ENCODE assay signal across 8 cellular contexts in the genomic region with DNA sequence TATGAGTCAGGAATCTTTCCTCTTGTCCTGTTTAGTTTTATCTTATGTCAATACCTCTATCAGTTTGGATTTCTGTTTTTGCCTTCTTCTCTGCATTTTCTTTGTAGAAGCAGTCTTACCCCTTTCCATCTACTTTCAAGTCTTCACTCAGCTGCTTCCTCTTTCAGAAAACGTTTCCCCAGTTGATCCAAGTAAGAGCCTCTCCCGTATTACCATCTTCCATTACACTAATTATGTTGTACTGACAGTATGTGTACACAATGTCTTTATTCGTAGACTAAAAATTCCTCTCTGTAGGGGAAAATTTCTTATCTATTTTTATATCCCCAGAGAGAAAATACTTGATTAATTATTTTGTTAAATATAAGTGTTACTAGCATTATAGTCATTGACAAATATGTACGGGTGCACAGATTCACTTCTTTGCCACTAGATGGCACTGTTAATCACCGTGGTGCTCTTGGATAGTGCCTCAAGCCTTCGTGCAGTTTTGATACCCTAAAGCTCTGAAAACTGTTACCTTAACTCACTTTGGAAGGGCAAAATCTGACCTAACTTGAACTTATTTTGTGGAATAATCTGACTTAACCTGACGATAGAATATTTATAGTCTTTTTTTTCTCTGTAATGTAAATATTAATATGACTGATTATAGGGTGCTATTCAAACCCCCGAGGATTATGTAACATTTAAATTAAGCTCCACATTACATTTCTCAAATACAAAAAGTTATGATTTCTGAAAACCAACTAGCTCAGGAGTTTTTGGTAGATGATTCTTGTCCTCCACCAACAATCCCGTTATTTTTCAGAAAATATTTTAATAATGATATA.
DNase-seq lines count a peak whose midpoint lies in the region; ATAC-seq, FAIRE-seq and TF ChIP-seq lines count a peak whose summit lies in the region.

No MANE protein-coding gene starts in this region.

- ATAC-seq in HG03097 (IDR thresholded peaks at IDR 0.05; ENCODE audit: low FRiP score, unreplicated experiment) (peak; percentile 98), K562 (peak; percentile 92)
- peak; percentile 82 for ATAC-seq in stimulated activated naive CD8-positive, alpha-beta T cell treated with anti-CD3 and anti-CD28 coated beads, Interleukin-15, Interleukin-2, amounts not matched to agents 100 U/mL and 50 U/mL, for 24 hours

- no peaks in the 10 kb centered on the region for H3K79me2 ChIP-seq in K562 (ENCODE audit: control insufficient read depth, insufficient read depth, low read length)

- H3K9me1 ChIP-seq in K562 (ENCODE audit: control insufficient read depth, insufficient read depth, low read length), result no peaks in the 10 kb centered on the region

- no peak overlapping the region for H3K9ac ChIP-seq in K562 (ENCODE audit: insufficient read depth in 1 of 2, low read depth in 2 of 2, low read length in 2 of 2)

- no peak for TF ChIP-seq POLR2A in K562 (conservative IDR thresholded peaks at IDR 0.05)

- TF ChIP-seq RAD21 in K562 (CRISPR knock-in tag; conservative IDR thresholded peaks at IDR 0.05 in 1 of 2, IDR thresholded peaks at IDR 0.05 in 1 of 2), result peak; percentile 66 to 74

- CTCF ChIA-PET in K562 (lab: Yijun Ruan, JAX; ENCODE audit: low intra/inter-chr PET ratio), result interaction anchor here (1.4 to 1.9 kb wide), 2 partner anchors 653 to 654 kb away, joined by 5 to 6 read pairs; no protein-coding TSS in a partner anchor

- DNase-seq in NCI-H510A treated with DMSO at 0.1 percent for 48 hours (lab: John Stamatoyannopoulos, UW) (peak; percentile 65), NCI-H510A (lab: John Stamatoyannopoulos, UW) (no peak), GM19239 (ENCODE audit: insufficient read length, low spot score) (peak; percentile 34), NCI-H345 treated with DMSO at 0.1 percent for 48 hours (lab: John Stamatoyannopoulos, UW; ENCODE audit: unreplicated experiment) (peak; percentile 63), K562 (ENCODE audit: extremely low read depth in 1 of 4, low spot score in 3 of 4) (peak; percentile 40 to 48 (median 43)), iPS-NIHi11 (ENCODE audit: low spot score) (peak; percentile 65)
- no peak for DNase-seq in stimulated activated naive CD8-positive, alpha-beta T cell treated with anti-CD3 and anti-CD28 coated beads, Interleukin-15, Interleukin-2, amounts not matched to agents 100 U/mL and 50 U/mL, for 24 hours

- no peaks in the 10 kb centered on the region for H4K20me1 ChIP-seq in K562 (replicated peaks; ENCODE audit: control insufficient read depth, insufficient read depth, low read length)

- H3K36me3 ChIP-seq in K562 (ENCODE audit: control insufficient read depth, insufficient read depth, low read length), result no peaks in the 10 kb centered on the region

- in situ Hi-C loops in K562 (cut with MboI), result no loop called here

- TF ChIP-seq EP300 in K562 (IDR thresholded peaks at IDR 0.05; ENCODE audit: low read length), result no peak

- intact Hi-C loops in K562 (cut with micrococcal nuclease), result loop anchor here (1.0 to 10.0 kb wide), 4 partner anchors 56 to 830 kb away; no protein-coding TSS in a partner anchor

- no peak overlapping the region for H2AFZ ChIP-seq in K562 (ENCODE audit: low read depth, low read length)

- TF ChIP-seq CTCF in K562 (IDR thresholded peaks at IDR 0.05 in 2 of 3, conservative IDR thresholded peaks at IDR 0.05 in 1 of 3; ENCODE audit: insufficient read depth in 2 of 3, low read depth in 1 of 3, low read length in 3 of 3), result peak; percentile 53 to 73 (median 55)

- BruUV-seq in K562 (replicated peaks; lab: Mats Ljungman, UMichigan), result no TSS peak

- H3K9me3 ChIP-seq in K562 (replicated peaks; ENCODE audit: control insufficient read depth, insufficient read depth, low read depth, low read length), result no peaks in the 10 kb centered on the region; the same call in 1 of the 2 replicates

- POLR2A ChIA-PET in K562 (lab: Yijun Ruan, JAX), result interaction anchor here (0.6 kb wide), 1 partner anchor 110 kb away, joined by 4 read pairs; no protein-coding TSS in a partner anchor

- no peaks in the 10 kb centered on the region; a peak in 1 of 5 replicates for H3K4me1 ChIP-seq in K562 (replicated peaks in 1 of 2; ENCODE audit: control insufficient read depth in 2 of 2, insufficient read depth in 2 of 2, low read length in 2 of 2)

- WGBS in K562 (ENCODE audit: insufficient coverage, low coverage, missing lambda C conversion rate), result 14% methylated on average over 9 of the region's 9 CpGs

- H3K4me3 ChIP-seq in K562, result no peak overlapping the region

- no peak overlapping the region for H3K27ac ChIP-seq in K562 (ENCODE audit: extremely low read depth, low read depth, low read length)

- H3K4me2 ChIP-seq in K562 (ENCODE audit: insufficient read depth, low read length), result no peak overlapping the region

- no peaks in the 10 kb centered on the region for H3K27me3 ChIP-seq in K562 (ENCODE audit: control insufficient read depth in 2 of 2, insufficient read depth in 2 of 2, low read length in 2 of 2)

- peak; percentile 66 for FAIRE-seq in GM19239 (lab: Jason Lieb, UNC)
- FAIRE-seq in K562 (lab: Jason Lieb, UNC), result peak; percentile 91

TF ChIP-seq in K562, 482 proteins besides CTCF, POLR2A, EP300 and RAD21:
- TF ChIP-seq SMC3 (conservative IDR thresholded peaks at IDR 0.05; ENCODE audit: insufficient read depth, low read depth, low read length) (0 out of 2 replicates have a peak, but pooled peaks have one; percentile 13), TCF7 (IDR thresholded peaks at IDR 0.05; ENCODE audit: borderline replicate concordance) (no peak)

Comparison
In these comparisons a context has a peak if more than half of its experiments do, and no peak if none do; other contexts are left out.
1. DNase-seq: peak in NCI-H510A treated with DMSO at 0.1 percent for 48 hours (single experiment), GM19239 (single experiment), NCI-H345 treated with DMSO at 0.1 percent for 48 hours (single experiment), K562 (4 of 4) and iPS-NIHi11 (single experiment); none in NCI-H510A (single experiment) and stimulated activated naive CD8-positive, alpha-beta T cell treated with anti-CD3 and anti-CD28 coated beads, Interleukin-15, Interleukin-2, amounts not matched to agents 100 U/mL and 50 U/mL, for 24 hours (single experiment).
2. Peak in every context shown above with its lines, with median percentiles within 50 percentile points of each other: ATAC-seq.